ENCODE assay signal across 8 cellular contexts in the genomic region with DNA sequence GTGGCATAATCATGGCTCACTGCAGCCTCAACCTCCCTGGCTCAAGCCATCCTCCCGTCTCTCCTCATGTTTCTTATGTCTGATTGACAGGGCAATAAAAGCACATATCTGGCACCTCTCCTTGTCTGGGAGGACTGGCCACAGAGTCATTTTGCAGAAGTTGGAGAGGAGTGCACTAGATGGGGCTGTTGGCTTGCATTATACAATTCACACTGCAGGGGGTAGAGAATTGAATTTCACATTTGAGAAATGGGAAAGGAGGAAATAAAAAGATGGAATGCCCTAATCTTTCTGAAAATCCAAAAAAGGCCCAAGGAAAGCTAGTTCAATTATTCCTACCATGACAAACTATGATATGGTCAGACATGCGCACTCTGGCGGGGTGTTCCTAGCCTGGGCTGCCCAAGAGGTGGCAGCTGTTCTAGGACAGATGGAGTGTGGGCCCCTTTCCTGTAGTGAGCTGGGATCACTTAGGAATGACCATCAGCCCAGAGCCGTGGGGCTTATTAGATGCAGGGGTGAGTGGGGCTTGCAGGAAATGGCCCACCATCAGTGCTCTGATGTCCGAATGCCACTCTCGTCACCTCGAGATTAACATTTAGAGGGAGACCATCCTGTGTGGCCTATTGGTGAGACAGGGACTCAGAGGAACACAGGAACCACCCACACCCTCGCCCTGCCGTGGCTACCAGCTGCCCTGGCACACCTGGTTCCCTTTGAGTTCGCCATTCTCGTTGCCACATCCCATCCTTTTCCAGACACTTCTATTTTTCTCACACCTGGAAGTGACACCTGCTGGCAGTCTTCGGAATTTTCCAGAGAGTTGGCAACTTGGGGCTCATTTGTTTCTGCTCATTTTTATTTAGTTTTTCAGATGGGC. TPM values are rescaled to one million over a fixed set of nuclear protein-coding genes. Genes with fewer than 3 reads are reported as not detected.
A peak's percentile ranks its signal among the peaks of the same experiment; 100 is the strongest.
DNase-seq lines count a peak whose midpoint lies in the region; ATAC-seq and TF ChIP-seq lines count a peak whose summit lies in the region.

No MANE protein-coding gene starts in this region.

- no peaks in the 10 kb centered on the region; the same call in 1 of the 2 replicates for H3K27me3 Mint-ChIP-seq in WTC11 (ENCODE audit: low read depth)

- TF ChIP-seq CTCF in WTC11 (IDR thresholded peaks at IDR 0.05) (peak; percentile 67), transverse colon (IDR thresholded peaks at IDR 0.05) (peak; percentile 32 to 50 (median 43))

- H3K4me3 Mint-ChIP-seq in WTC11: no peak overlapping the region

- no peak overlapping the region for H3K27ac Mint-ChIP-seq in WTC11

- in situ Hi-C loops in transverse colon (cut with MboI; ENCODE audit: low pct_ligation_motif_present in 1 of 4, low pct_unique_long_range_greater_than_20kb in 1 of 4, low sequenced_read_pairs in 3 of 4): no loop called here

- TF ChIP-seq EP300 in transverse colon (IDR thresholded peaks at IDR 0.05; ENCODE audit: low read depth): no peak

- H3K4me3 ChIP-seq in transverse colon: no peak overlapping the region

- no peak overlapping the region for H3K27ac ChIP-seq in transverse colon

- TF ChIP-seq POLR2A in transverse colon (IDR thresholded peaks at IDR 0.05): no peak

- no peaks in the 10 kb centered on the region for H3K27me3 ChIP-seq in transverse colon

- ATAC-seq in WTC11: peak; percentile 62
- no peak for ATAC-seq in HG03469 (IDR thresholded peaks at IDR 0.05; ENCODE audit: unreplicated experiment)
- ATAC-seq in HG03159 (IDR thresholded peaks at IDR 0.05; ENCODE audit: unreplicated experiment): no peak

- CTCF ChIA-PET in WTC11 (lab: Charles Lee): interaction anchor here (0.7 to 3.3 kb wide), 17 partner anchors 11 to 225 kb away, joined by 3 to 22 read pairs (median 4); partner anchors contain the start of gene ANKRD18A

- no peaks in the 10 kb centered on the region for H3K36me3 ChIP-seq in transverse colon

- peaks cover 25% of the 10 kb centered on the region for H3K4me1 Mint-ChIP-seq in WTC11

- H3K36me3 Mint-ChIP-seq in WTC11: no peaks in the 10 kb centered on the region

- intact Hi-C loops in transverse colon (cut with DNase I; ENCODE audit: low total_unique reads): no loop called here

- H3K9me3 Mint-ChIP-seq in WTC11: peaks cover 5% of the 10 kb centered on the region

- DNase-seq in NCI-H524 (lab: John Stamatoyannopoulos, UW): peak; percentile 58 to 74
- DNase-seq in NCI-H524 treated with DMSO at 0.1 percent for 48 hours (lab: John Stamatoyannopoulos, UW): no peak
- peak; percentile 47 for DNase-seq in NCI-H1092 (lab: John Stamatoyannopoulos, UW)
- peak; percentile 55 for DNase-seq in WTC11 (ENCODE audit: low spot score)
- peak; percentile 17 for DNase-seq in hepatic stellate cell (ENCODE audit: low spot score)
- DNase-seq in transverse colon: peak; percentile 27

- POLR2A ChIA-PET in WTC11 (lab: Charles Lee): no interaction called here

- no peaks in the 10 kb centered on the region for H3K9me3 ChIP-seq in transverse colon

- 48 to 63% methylated on average over 5 to 12 of the region's 12 CpGs for WGBS in transverse colon (ENCODE audit: low coverage in 1 of 2), 2 donors

- no peaks in the 10 kb centered on the region for H3K4me1 ChIP-seq in transverse colon

TF ChIP-seq in WTC11, 78 proteins besides CTCF, POLR2A, EP300 and RAD21:
- no peak for TF ChIP-seq HMGXB4 (CRISPR knock-in tag; IDR thresholded peaks at IDR 0.05)
- no peak for TF ChIP-seq ELF4 (CRISPR knock-in tag; IDR thresholded peaks at IDR 0.05; ENCODE audit: low read depth)
- TF ChIP-seq, protein P1, sequence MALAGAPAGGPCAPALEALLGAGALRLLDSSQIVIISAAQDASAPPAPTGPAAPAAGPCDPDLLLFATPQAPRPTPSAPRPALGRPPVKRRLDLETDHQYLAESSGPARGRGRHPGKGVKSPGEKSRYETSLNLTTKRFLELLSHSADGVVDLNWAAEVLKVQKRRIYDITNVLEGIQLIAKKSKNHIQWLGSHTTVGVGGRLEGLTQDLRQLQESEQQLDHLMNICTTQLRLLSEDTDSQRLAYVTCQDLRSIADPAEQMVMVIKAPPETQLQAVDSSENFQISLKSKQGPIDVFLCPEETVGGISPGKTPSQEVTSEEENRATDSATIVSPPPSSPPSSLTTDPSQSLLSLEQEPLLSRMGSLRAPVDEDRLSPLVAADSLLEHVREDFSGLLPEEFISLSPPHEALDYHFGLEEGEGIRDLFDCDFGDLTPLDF (CRISPR knock-in tag; IDR thresholded peaks at IDR 0.05): no peak
- no peak for TF ChIP-seq HMGA2 (CRISPR knock-in tag; IDR thresholded peaks at IDR 0.05)
- TF ChIP-seq JUN (CRISPR knock-in tag; IDR thresholded peaks at IDR 0.05): no peak
- TF ChIP-seq AFF4 (CRISPR knock-in tag; IDR thresholded peaks at IDR 0.05; ENCODE audit: borderline replicate concordance): no peak

RNA-seq across cellular contexts. Expression of gene ANKRD18A, which starts 21.8 kb away (rescaled TPM):
- total RNA-seq in WTC11 (2021) (10.8 to 15.7 TPM (median 12.9 TPM) in 3 replicates), transverse colon (10 to 100 TPM in 3 of 4 donors, 1 to 10 TPM in 1; 5.6 to 15.4 (median 12.5) TPM)
